Comparison of ENCODE assay signal across 24 cellular contexts in genomic region chr15:98792117-98792516, GRCh38.
"Had no signal": no experiment of that assay in that cellular context is flagged by ENCODE, and none has a peak within 500 bp of the region (broad histone marks: within the 10 kb centered on the region; RNA-seq: fewer than 3 reads in every experiment).

No MANE protein-coding gene starts in this region.

- H2AFZ ChIP-seq: neural progenitor cell had no signal

- H3K4me3 Mint-ChIP-seq: mesothelial cell of epicardium; naive B cell; natural killer cell; nephron progenitor cell; neural progenitor cell; stimulated activated naive B cell treated with anti-CD40 and anti-IgM and Interleukin-4, amounts not matched to agents 10 μg/mL and 1 μg/mL and 100 μg/mL, for 72 hours; stimulated activated naive CD8-positive, alpha-beta T cell treated with anti-CD3 and anti-CD28 coated beads, Interleukin-15, amount 100 ng/mL, for 72 hours had no signal

- H3K27me3 Mint-ChIP-seq: naive B cell; stimulated activated naive B cell treated with anti-CD40 and anti-IgM and Interleukin-4, amounts not matched to agents 10 μg/mL and 1 μg/mL and 100 μg/mL, for 72 hours; stimulated activated naive CD8-positive, alpha-beta T cell treated with anti-CD3 and anti-CD28 coated beads, Interleukin-15, amount 100 ng/mL, for 72 hours had no signal

- H3K9me3 Mint-ChIP-seq: mesothelial cell of epicardium; naive B cell; natural killer cell; nephron progenitor cell; neural progenitor cell; stimulated activated naive B cell treated with anti-CD40 and anti-IgM and Interleukin-4, amounts not matched to agents 10 μg/mL and 1 μg/mL and 100 μg/mL, for 72 hours; stimulated activated naive CD8-positive, alpha-beta T cell treated with anti-CD3 and anti-CD28 coated beads, Interleukin-15, amount 100 ng/mL, for 72 hours had no signal

- H3K9me3 ChIP-seq: left ventricle myocardium inferior, ovary, prostate gland, tibial nerve, upper lobe of left lung, vagina had no signal

- H3K36me3 ChIP-seq: left ventricle myocardium inferior, neural progenitor cell, ovary, prostate gland, tibial nerve, upper lobe of left lung, vagina had no signal

- H3K36me3 Mint-ChIP-seq: mesothelial cell of epicardium; naive B cell; natural killer cell; neural progenitor cell; stimulated activated naive B cell treated with anti-CD40 and anti-IgM and Interleukin-4, amounts not matched to agents 10 μg/mL and 1 μg/mL and 100 μg/mL, for 72 hours had no signal

- H3K27me3 ChIP-seq: neural progenitor cell, ovary, tibial nerve, upper lobe of left lung, vagina had no signal

- H3K27ac Mint-ChIP-seq: mesothelial cell of epicardium; naive B cell; natural killer cell; nephron progenitor cell; neural progenitor cell; stimulated activated naive B cell treated with anti-CD40 and anti-IgM and Interleukin-4, amounts not matched to agents 10 μg/mL and 1 μg/mL and 100 μg/mL, for 72 hours; stimulated activated naive CD8-positive, alpha-beta T cell treated with anti-CD3 and anti-CD28 coated beads, Interleukin-15, amount 100 ng/mL, for 72 hours had no signal

- H3K4me3 ChIP-seq: left ventricle myocardium inferior, lung, neural progenitor cell, ovary, prostate gland, skin epidermis, tibial nerve, upper lobe of left lung, vagina had no signal

- H3K27ac ChIP-seq: left ventricle myocardium inferior, neural progenitor cell, ovary, tibial nerve, upper lobe of left lung, vagina had no signal

- DNase-seq: left ventricle myocardium inferior; mesendoderm; naive B cell; natural killer cell; nephron progenitor cell; ovary; retina; right cardiac atrium; stimulated activated CD4-positive, alpha-beta T cell treated with anti-CD3 and anti-CD28 coated beads, Interleukin-12 subunit alpha, Interleukin-12 subunit beta, amount 100 ng/mL, for 4 hours; stimulated activated CD4-positive, alpha-beta T cell treated with anti-CD3 and anti-CD28 coated beads, Interleukin-15, amount 100 ng/mL, for 24 hours; stimulated activated CD4-positive, alpha-beta T cell treated with anti-CD3 and anti-CD28 coated beads, Interleukin-2, amount 100 ng/mL, for 24 hours; stimulated activated CD4-positive, alpha-beta T cell treated with anti-CD3 and anti-CD28 coated beads, Interleukin-4, amount 100 ng/mL, for 1 hour; stimulated activated naive B cell treated with anti-CD40 and anti-IgM and Interleukin-4, amounts not matched to agents 10 μg/mL and 1 μg/mL and 100 μg/mL, for 72 hours; stimulated activated naive CD8-positive, alpha-beta T cell treated with anti-CD3 and anti-CD28 coated beads, Interleukin-15, amount 100 ng/mL, for 72 hours; substantia nigra; upper lobe of left lung had no signal

- H3K4me2 ChIP-seq: neural progenitor cell had no signal

- ATAC-seq: natural killer cell; right cardiac atrium; sciatic nerve; stimulated activated naive B cell treated with anti-CD40 and anti-IgM and Interleukin-4, amounts not matched to agents 10 μg/mL and 1 μg/mL and 100 μg/mL, for 72 hours; stimulated activated naive CD8-positive, alpha-beta T cell treated with anti-CD3 and anti-CD28 coated beads, Interleukin-15, amount 100 ng/mL, for 72 hours had no signal
